In the genomic region with DNA sequence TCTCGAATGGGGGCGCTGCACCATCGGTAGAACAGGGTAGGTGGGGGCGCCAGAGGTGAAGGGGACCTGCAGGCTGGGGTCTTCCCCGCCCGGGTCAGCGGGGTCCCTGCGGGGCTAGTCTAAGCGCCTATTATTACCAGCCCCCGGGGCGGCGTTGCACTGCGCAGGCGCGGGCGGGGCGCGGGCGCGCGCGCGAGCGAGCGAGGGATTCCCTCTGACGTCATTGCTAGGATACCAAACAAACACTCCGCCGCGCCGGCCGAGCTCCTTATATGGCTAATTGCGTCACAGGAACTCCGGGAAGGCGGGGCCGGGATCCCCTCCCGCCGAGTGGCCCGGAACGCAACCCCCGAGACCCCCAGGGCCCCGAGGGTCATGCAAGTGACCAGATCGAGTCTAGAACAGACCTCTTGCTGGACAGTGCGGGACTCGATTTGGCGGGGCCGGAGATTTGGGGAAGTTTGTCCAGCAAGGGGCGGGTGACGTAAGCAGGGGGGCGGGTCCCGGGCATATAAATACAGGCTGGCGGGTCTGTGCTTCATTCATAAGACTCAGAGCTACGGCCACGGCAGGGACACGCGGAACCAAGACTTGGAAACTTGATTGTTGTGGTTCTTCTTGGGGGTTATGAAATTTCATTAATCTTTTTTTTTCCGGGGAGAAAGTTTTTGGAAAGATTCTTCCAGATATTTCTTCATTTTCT, we compare ENCODE assay signal across 8 cellular contexts. TPM values are rescaled to one million over a fixed set of nuclear protein-coding genes. Genes with fewer than 3 reads are reported as not detected.
DNase-seq lines count a peak whose midpoint lies in the region; ATAC-seq and TF ChIP-seq lines count a peak whose summit lies in the region.

Gene FOSB, plus strand, starts transcription at position 541 of the 703 bp plus-strand sequence. CDS start 591 bp downstream, outside the sequence.

- WGBS in psoas muscle, 3 donors, result 0 to 1% (median 1%) methylated on average over 55 to 56 of the region's 56 CpGs
- under 1% methylated on average over 56 of the region's 56 CpGs for WGBS in urinary bladder

- TF ChIP-seq CTCF in GM10248 (IDR thresholded peaks at IDR 0.05; ENCODE audit: control extremely low read depth, extremely low read depth, low read depth, missing control alignments) (no peak), psoas muscle (IDR thresholded peaks at IDR 0.05) (no peak)

- peak within 1 kb of the TSS; percentile 95 for H3K4me3 Mint-ChIP-seq in T-helper 17 cell

- CTCF ChIA-PET in GM10248 (lab: Yijun Ruan, JAX), result interaction anchor here (0.7 to 4.9 kb wide), 11 partner anchors 9 to 213 kb away, joined by 3 to 80 read pairs (median 5); no protein-coding TSS in a partner anchor

- peak within 1 kb of the TSS; percentile 88 for H3K27ac ChIP-seq in psoas muscle
- peak within 1 kb of the TSS; percentile 92 for H3K27ac ChIP-seq in urinary bladder (ENCODE audit: low read depth)

- H3K4me3 ChIP-seq in psoas muscle (peak within 1 kb of the TSS; percentile 86), urinary bladder (ENCODE audit: low read depth, low read length) (peak within 1 kb of the TSS; percentile 48)

- no peaks in the 10 kb centered on the region for H3K36me3 ChIP-seq in psoas muscle (ENCODE audit: insufficient read depth in 1 of 2, low read depth in 1 of 2)
- no peaks in the 10 kb centered on the region for H3K36me3 ChIP-seq in urinary bladder (ENCODE audit: insufficient read depth)

- ATAC-seq in HG02642 (IDR thresholded peaks at IDR 0.05; ENCODE audit: poor library complexity, unreplicated experiment) (peak; percentile 54), T-helper 17 cell (peak; percentile 31), left ventricle myocardium superior (peak; percentile 62), psoas muscle (peak; percentile 69 to 77 (median 72))

- POLR2A ChIA-PET in GM10248 (lab: Yijun Ruan, JAX), result interaction anchor here (0.7 to 3.7 kb wide), 17 partner anchors 9 to 1939 kb away, joined by 3 to 48 read pairs (median 4); partner anchors contain the start of genes BLOC1S3 and DHX34

- H3K9me3 ChIP-seq in T-helper 17 cell (ENCODE audit: control insufficient read depth, low read length, poor library complexity, severe bottlenecking) (no peaks in the 10 kb centered on the region), psoas muscle (no peaks in the 10 kb centered on the region)

- H3K27me3 ChIP-seq in psoas muscle (ENCODE audit: insufficient read depth in 3 of 3, low read length in 2 of 3), result no peaks in the 10 kb centered on the region

- intact Hi-C loops in left ventricle myocardium superior (cut with micrococcal nuclease) (no loop called here), psoas muscle (cut with DNase I) (no loop called here)

- DNase-seq in GM10248 (ENCODE audit: extremely low spot score), result peak; percentile 94
- DNase-seq in NCI-H1436 treated with DMSO at 0.1 percent for 48 hours (lab: John Stamatoyannopoulos, UW), result peak; percentile 63
- peak; percentile 91 to 93 (median 92) for DNase-seq in T-helper 17 cell
- DNase-seq in amygdala (lab: John Stamatoyannopoulos, UW), result peak; percentile 61 to 99 (median 92)
- peak; percentile 97 for DNase-seq in left ventricle myocardium superior
- peak; percentile 94 to 97 for DNase-seq in psoas muscle

- H3K4me1 Mint-ChIP-seq in T-helper 17 cell, result peaks cover 32% of the 10 kb centered on the region

- H3K4me1 ChIP-seq in psoas muscle, result peaks cover 13% of the 10 kb centered on the region
- no peaks in the 10 kb centered on the region for H3K4me1 ChIP-seq in urinary bladder (ENCODE audit: insufficient read depth)

- H3K36me3 Mint-ChIP-seq in T-helper 17 cell (ENCODE audit: low read depth), result peaks cover 8% of the 10 kb centered on the region

- peaks cover 13% of the 10 kb centered on the region for H3K27me3 Mint-ChIP-seq in T-helper 17 cell

- H3K27ac Mint-ChIP-seq in T-helper 17 cell, result peak within 1 kb of the TSS; percentile 97

RNA-seq across cellular contexts. Expression of gene FOSB, which starts in this region (rescaled TPM):
- total RNA-seq in T-helper 17 cell, result 1,000 to 10,000 TPM in 1 of 2 donors, 100 to 1,000 TPM in 1; 967 to 2,209 TPM
- 0.79 TPM for total RNA-seq in left ventricle myocardium superior
- total RNA-seq in psoas muscle, result 1 to 10 TPM in 3 of 4 donors, under 1 TPM in 1; 0.32 to 9.4 (median 1.7) TPM
- 1 to 10 TPM in 1 of 3 donors, under 1 TPM in 2; 0.41 to 5.4 (median 0.65) TPM for polyA plus RNA-seq in psoas muscle
- 10.4 TPM for total RNA-seq in urinary bladder
- polyA plus RNA-seq in urinary bladder, result 128 TPM

Comparison
In these comparisons a context has a peak if more than half of its experiments do, and no peak if none do; other contexts are left out.
1. Peak in every context shown above with its lines: DNase-seq, ATAC-seq, H3K4me3 ChIP-seq and H3K27ac ChIP-seq.
2. RNA of gene FOSB (total RNA-seq): 967 to 2,209 TPM in T-helper 17 cell; 10.4 TPM in urinary bladder (single experiment), 0.32 to 9.4 TPM in psoas muscle and 0.79 TPM in left ventricle myocardium superior (single experiment); every median in the first group is over 10 times any median in the second.
3. RNA of gene FOSB (polyA plus RNA-seq): 128 TPM in urinary bladder (single experiment); 0.41 to 5.4 TPM in psoas muscle; every median in the first group is over 10 times any median in the second.
4. Peak in DNase-seq and ATAC-seq in left ventricle myocardium superior; RNA of the gene not detected or under 1 TPM.